Comparison of ENCODE assay signal across 8 cellular contexts in the genomic region with DNA sequence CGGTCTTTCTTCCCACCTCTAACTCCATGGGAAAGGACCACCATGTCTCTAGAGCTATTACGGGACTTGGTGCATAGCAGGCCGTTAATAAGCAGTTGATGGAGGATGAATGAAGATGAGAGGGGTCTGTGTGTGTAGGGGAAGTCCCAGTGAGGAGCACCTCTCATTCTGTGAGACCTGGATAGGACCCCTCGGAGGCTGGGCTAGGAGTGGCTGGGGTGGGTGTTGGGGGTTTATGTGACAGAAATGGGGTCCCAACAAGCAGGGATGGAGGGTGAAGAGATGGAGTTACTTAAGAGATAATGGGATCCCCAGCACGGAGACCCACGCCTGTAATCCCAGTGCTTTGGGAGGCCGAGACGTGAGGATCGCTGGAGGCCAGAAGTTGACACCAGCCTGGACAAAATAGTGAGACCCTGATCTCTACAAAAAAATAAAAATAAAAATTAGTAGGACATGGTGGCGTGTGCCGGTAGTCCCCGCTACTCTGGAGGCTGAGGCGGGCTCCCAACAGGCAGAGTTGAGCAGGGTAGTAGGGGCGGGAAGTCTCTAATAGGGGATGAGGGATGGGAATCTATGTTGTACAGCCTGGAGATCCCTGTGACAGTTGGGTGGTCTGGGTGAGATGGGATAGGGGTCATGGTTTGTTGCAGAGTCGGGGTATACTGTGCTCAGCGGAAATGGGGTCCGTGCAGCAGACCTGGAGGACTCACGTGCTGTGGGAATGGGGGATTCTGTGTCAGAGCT. TPM values are rescaled to one million over a fixed set of nuclear protein-coding genes. Genes with fewer than 3 reads are reported as not detected.
DNase-seq lines count a peak whose midpoint lies in the region; ATAC-seq and TF ChIP-seq lines count a peak whose summit lies in the region.

No MANE protein-coding gene starts in this region.

- DNase-seq in A673 (ENCODE audit: low spot score): no peak
- DNase-seq in Karpas-422: no peak
- no peak for DNase-seq in coronary artery (ENCODE audit: low spot score)
- DNase-seq in naive B cell: no peak
- DNase-seq in NOMO-1 (lab: John Stamatoyannopoulos, UW; ENCODE audit: unreplicated experiment in 2 of 2): no peak
- DNase-seq in NCI-H187 (lab: John Stamatoyannopoulos, UW): no peak
- no peak for DNase-seq in cerebellar cortex (ENCODE audit: low spot score)

- H3K27me3 ChIP-seq in A673 (replicated peaks; ENCODE audit: insufficient read depth, low read depth, low read length, poor library complexity): no peaks in the 10 kb centered on the region
- H3K27me3 ChIP-seq in Karpas-422 (ENCODE audit: low read length): no peaks in the 10 kb centered on the region

- H3K9me3 ChIP-seq in A673 (ENCODE audit: low read depth, low read length, poor library complexity, severe bottlenecking) (peaks cover 5% of the 10 kb centered on the region), Karpas-422 (ENCODE audit: low read length) (peaks cover 6% of the 10 kb centered on the region; the same call in 1 of the 2 replicates)

- H4K20me1 ChIP-seq in Karpas-422 (ENCODE audit: insufficient read depth, low read depth, low read length): no peaks in the 10 kb centered on the region

- H3K36me3 Mint-ChIP-seq in naive B cell: peaks cover 0 to 4% of the 10 kb centered on the region in 2 donors

- TF ChIP-seq CTCF in A673 (conservative IDR thresholded peaks at IDR 0.05; ENCODE audit: low read depth, low read length): no peak
- TF ChIP-seq CTCF in coronary artery (IDR thresholded peaks at IDR 0.05): no peak

- peaks cover 0 to 8% (median 5%) of the 10 kb centered on the region in 7 donors for H3K9me3 Mint-ChIP-seq in naive B cell

- ATAC-seq in naive B cell (ENCODE audit: low read depth in 2 of 2) (no peak), HG02938 (IDR thresholded peaks at IDR 0.05; ENCODE audit: unreplicated experiment) (no peak)

- intact Hi-C loops in A673 (cut with micrococcal nuclease; ENCODE audit: unreplicated experiment): no loop called here

- H3K4me2 ChIP-seq in Karpas-422 (ENCODE audit: low read depth, low read length, poor library complexity, severe bottlenecking): peak overlapping the region; percentile 81

- CTCF ChIA-PET in A673 (lab: Charles Lee): interaction anchor here (1.1 kb wide), 1 partner anchor 59 kb away, joined by 3 read pairs; no protein-coding TSS in a partner anchor

- peak overlapping the region; percentile 52 for H3K4me3 ChIP-seq in A673 (ENCODE audit: low read depth, low read length, poor library complexity, severe bottlenecking)
- peak overlapping the region; percentile 69 for H3K4me3 ChIP-seq in Karpas-422 (ENCODE audit: low read length)
- peak overlapping the region; percentile 89 for H3K4me3 ChIP-seq in coronary artery

- no peaks in the 10 kb centered on the region for H3K79me2 ChIP-seq in Karpas-422 (ENCODE audit: low read length)

- BruUV-seq in A673 (replicated peaks; lab: Mats Ljungman, UMichigan): no TSS peak

- H3K4me3 Mint-ChIP-seq in naive B cell: peak overlapping the region; percentile 63 to 94 (median 90)

- no peaks in the 10 kb centered on the region for H3K36me3 ChIP-seq in A673 (ENCODE audit: insufficient read depth, low read length, poor library complexity, severe bottlenecking)
- H3K36me3 ChIP-seq in Karpas-422 (ENCODE audit: insufficient read depth, low read length): no peaks in the 10 kb centered on the region

- POLR2A ChIA-PET in A673 (lab: Charles Lee; ENCODE audit: low non-redundant PET): no interaction called here

- peak overlapping the region; percentile 73 to 96 (median 92) for H3K27ac Mint-ChIP-seq in naive B cell

- peak overlapping the region; percentile 100 for H2AFZ ChIP-seq in Karpas-422 (ENCODE audit: low read length)

- H3K4me1 ChIP-seq in A673 (ENCODE audit: insufficient read depth, low read length, poor library complexity, severe bottlenecking): peaks cover 27% of the 10 kb centered on the region
- peaks cover 31% of the 10 kb centered on the region for H3K4me1 ChIP-seq in Karpas-422 (ENCODE audit: low read length)

- peak overlapping the region; percentile 78 for H3K9ac ChIP-seq in Karpas-422 (ENCODE audit: low read length)

- peaks cover 26 to 33% (median 31%) of the 10 kb centered on the region in 3 donors for H3K4me1 Mint-ChIP-seq in naive B cell

- H3K27ac ChIP-seq in A673 (ENCODE audit: low read depth, low read length, poor library complexity, severe bottlenecking): peak overlapping the region; percentile 52
- H3K27ac ChIP-seq in Karpas-422 (ENCODE audit: low read length): peak overlapping the region; percentile 64
- peak overlapping the region; percentile 84 to 97 for H3K27ac ChIP-seq in coronary artery

- H3K9me2 ChIP-seq in Karpas-422 (replicated peaks; ENCODE audit: insufficient read depth, low read length): no peaks in the 10 kb centered on the region

- H3K27me3 Mint-ChIP-seq in naive B cell: no peaks in the 10 kb centered on the region

RNA-seq across cellular contexts. Expression of a gene that starts 0.7 kb away (rescaled TPM):
- 4.7 and 5.0 TPM in 2 replicates for total RNA-seq in A673 (2021)
- total RNA-seq in Karpas-422 (2014; rRNA removed; shearing (Covaris generic); ENCODE audit: low replicate concordance): 3.0 and 4.9 TPM in 2 replicates
- polyA plus RNA-seq in naive B cell (ENCODE audit: low read depth in 6 of 6): 1 to 10 TPM; 1.1 to 4.5 (median 2.4) TPM

RNA-seq across cellular contexts. Expression of a gene that starts 11.0 kb away (rescaled TPM):
- 7.5 and 9.7 TPM in 2 replicates for total RNA-seq in A673 (2021)
- total RNA-seq in Karpas-422 (2014; rRNA removed; shearing (Covaris generic); ENCODE audit: low replicate concordance): 3.8 and 4.7 TPM in 2 replicates
- polyA plus RNA-seq in naive B cell (ENCODE audit: low read depth in 6 of 6): 10 to 100 TPM in 1 of 6 donors, 1 to 10 TPM in 4, not detected in 1; 7.0 to 10.6 (median 8.2) TPM

RNA-seq across cellular contexts. Expression of a gene that starts 44.9 kb away (rescaled TPM):
- 86.0 and 87.0 TPM in 2 replicates for total RNA-seq in A673 (2021)
- total RNA-seq in Karpas-422 (2014; rRNA removed; shearing (Covaris generic); ENCODE audit: low replicate concordance): 19.2 and 37.2 TPM in 2 replicates
- under 1 TPM in 4 of 6 donors, not detected in 2; 0.16 to 0.78 (median 0.27) TPM for polyA plus RNA-seq in naive B cell (ENCODE audit: low read depth in 6 of 6)

RNA-seq across cellular contexts. Expression of a gene that starts 56.9 kb away (rescaled TPM):
- total RNA-seq in A673 (2021): 83.1 and 100 TPM in 2 replicates
- 38.2 and 89.2 TPM in 2 replicates for total RNA-seq in Karpas-422 (2014; rRNA removed; shearing (Covaris generic); ENCODE audit: low replicate concordance)
- polyA plus RNA-seq in naive B cell (ENCODE audit: low read depth in 6 of 6): 1 to 10 TPM in 1 of 6 donors, under 1 TPM in 2, not detected in 3; 0.74 to 1.0 (median 0.82) TPM
